ENCODE assay signal across 8 cellular contexts in genomic region chr3:113839551-113839950, GRCh38. TPM values are rescaled to one million over a fixed set of nuclear protein-coding genes. Genes with fewer than 3 reads are reported as not detected.
DNase-seq lines count a peak whose midpoint lies in the region; ATAC-seq and TF ChIP-seq lines count a peak whose summit lies in the region.

No MANE protein-coding gene starts in this region.

- no peak overlapping the region for H2BK120ac ChIP-seq in mesenchymal stem cell (ENCODE audit: low read depth, low read length)

- H3K9me3 ChIP-seq in HUES6 (ENCODE audit: control insufficient read depth, insufficient read depth, low read depth, low read length) (no peaks in the 10 kb centered on the region), mesenchymal stem cell (ENCODE audit: control insufficient read depth, low read length) (no peaks in the 10 kb centered on the region), prostate gland (no peaks in the 10 kb centered on the region)

- H2AFZ ChIP-seq in mesenchymal stem cell (ENCODE audit: low read depth, low read length): no peak overlapping the region

- H2BK5ac ChIP-seq in mesenchymal stem cell (ENCODE audit: low read depth, low read length, poor library complexity, severe bottlenecking): no peak overlapping the region

- H3K4me1 ChIP-seq in HUES6 (ENCODE audit: control insufficient read depth, insufficient read depth, low read length) (no peaks in the 10 kb centered on the region), mesenchymal stem cell (ENCODE audit: control insufficient read depth, insufficient read depth, low read depth, low read length) (no peaks in the 10 kb centered on the region), prostate gland (replicated peaks) (no peaks in the 10 kb centered on the region)

- H3K27me3 ChIP-seq in HUES6 (ENCODE audit: control insufficient read depth, insufficient read depth, low read length) (no peaks in the 10 kb centered on the region; the same call in 1 of the 2 replicates), brain microvascular endothelial cell (replicated peaks) (no peaks in the 10 kb centered on the region), mesenchymal stem cell (ENCODE audit: control insufficient read depth in 1 of 2, insufficient read depth in 1 of 2, low read length in 2 of 2) (no peaks in the 10 kb centered on the region), prostate gland (replicated peaks; ENCODE audit: insufficient read depth) (no peaks in the 10 kb centered on the region)

- H2AK5ac ChIP-seq in mesenchymal stem cell (ENCODE audit: low read length, severe bottlenecking): no peak overlapping the region

- H4K8ac ChIP-seq in mesenchymal stem cell (ENCODE audit: low read length): no peak overlapping the region

- H3K14ac ChIP-seq in mesenchymal stem cell (ENCODE audit: low read length in 2 of 2): no peak overlapping the region

- H2BK15ac ChIP-seq in mesenchymal stem cell (ENCODE audit: low read depth, poor library complexity, severe bottlenecking): no peak overlapping the region

- no peak for TF ChIP-seq CTCF in AG10803 (conservative IDR thresholded peaks at IDR 0.05; ENCODE audit: low read length)
- no peak for TF ChIP-seq CTCF in brain microvascular endothelial cell (IDR thresholded peaks at IDR 0.05; ENCODE audit: low read depth, low read length, missing control alignments)
- TF ChIP-seq CTCF in prostate gland (IDR thresholded peaks at IDR 0.05): no peak

- in situ Hi-C loops in brain microvascular endothelial cell (cut with HindIII; ENCODE audit: low pct_ligation_motif_present, low sequenced_read_pairs): no loop called here

- DNase-seq in AG10803 (ENCODE audit: low read depth): no peak
- DNase-seq in brain microvascular endothelial cell: no peak
- no peak for DNase-seq in mesenchymal stem cell
- DNase-seq in NCI-H748 (lab: John Stamatoyannopoulos, UW; ENCODE audit: unreplicated experiment): no peak
- DNase-seq in prostate gland (ENCODE audit: low spot score): no peak
- no peak for DNase-seq in left colon
- no peak for DNase-seq in stimulated activated CD4-positive, alpha-beta T cell treated with anti-CD3 and anti-CD28 coated beads, Interleukin-12 subunit alpha, Interleukin-12 subunit beta, amount 100 ng/mL, for 4 hours

- ATAC-seq in left colon: no peak

- H3K4ac ChIP-seq in mesenchymal stem cell (ENCODE audit: low read depth in 1 of 2, low read length in 2 of 2): no peak overlapping the region

- H3K36me3 ChIP-seq in HUES6 (ENCODE audit: control insufficient read depth, insufficient read depth, low read length): no peaks in the 10 kb centered on the region
- H3K36me3 ChIP-seq in brain microvascular endothelial cell (replicated peaks): no peaks in the 10 kb centered on the region
- H3K36me3 ChIP-seq in mesenchymal stem cell (ENCODE audit: control insufficient read depth in 1 of 2, insufficient read depth in 2 of 2, low read depth in 1 of 2, low read length in 2 of 2): no peaks in the 10 kb centered on the region
- no peaks in the 10 kb centered on the region for H3K36me3 ChIP-seq in prostate gland

- TF ChIP-seq POLR2A in prostate gland (IDR thresholded peaks at IDR 0.05): no peak

- no peak overlapping the region for H3K18ac ChIP-seq in mesenchymal stem cell (ENCODE audit: low read depth in 1 of 2, low read length in 2 of 2)

- no peak overlapping the region for H4K91ac ChIP-seq in mesenchymal stem cell (ENCODE audit: low read length)

- 86% methylated on average over 2 of the region's 2 CpGs for WGBS in mesenchymal stem cell
- 68% methylated on average over 2 of the region's 2 CpGs for WGBS in prostate gland

- H3K4me2 ChIP-seq in mesenchymal stem cell (ENCODE audit: low read length, poor library complexity, severe bottlenecking): no peak overlapping the region

- peaks cover 6% of the 10 kb centered on the region for H3K79me1 ChIP-seq in mesenchymal stem cell (replicated peaks; ENCODE audit: low read length, poor library complexity, severe bottlenecking)

- H3K23ac ChIP-seq in mesenchymal stem cell (ENCODE audit: low read length in 2 of 2): no peak overlapping the region

- no peak overlapping the region for H2BK12ac ChIP-seq in mesenchymal stem cell (ENCODE audit: low read length in 2 of 2)

- no peak overlapping the region for H3K27ac ChIP-seq in HUES6 (ENCODE audit: low read depth, low read length)
- H3K27ac ChIP-seq in brain microvascular endothelial cell: no peak overlapping the region
- H3K27ac ChIP-seq in mesenchymal stem cell (ENCODE audit: low read length, poor library complexity, severe bottlenecking): no peak overlapping the region
- peak overlapping the region in 1 of 2 donors; percentile 51 for H3K27ac ChIP-seq in prostate gland

- H3K9ac ChIP-seq in HUES6 (ENCODE audit: low read length): no peak overlapping the region
- H3K9ac ChIP-seq in mesenchymal stem cell (ENCODE audit: low read length): peak overlapping the region; percentile 92

- intact Hi-C loops in prostate gland (cut with DNase I) (loop anchor here (5.0 to 10.0 kb wide), 2 partner anchors 73 to 105 kb away; no protein-coding TSS in a partner anchor), left colon (cut with DNase I, micrococcal nuclease) (no loop called here)

- H3K4me3 ChIP-seq in AG10803 (ENCODE audit: low read length) (peak overlapping the region; percentile 70), HUES6 (ENCODE audit: low read depth, low read length) (peak overlapping the region; percentile 75), brain microvascular endothelial cell (ENCODE audit: low read depth, low read length) (peak overlapping the region; percentile 72), mesenchymal stem cell (ENCODE audit: insufficient read depth in 1 of 2, low read depth in 1 of 2, low read length in 2 of 2) (peak overlapping the region in 1 of 2 experiments; percentile 93), prostate gland (no peak overlapping the region)

RNA-seq across cellular contexts. Expression of gene GRAMD1C, which starts 1.0 kb away (rescaled TPM):
- polyA plus RNA-seq in mesenchymal stem cell (2013, experiment 1 of 2): 8.9 TPM
- 6.8 TPM for polyA plus RNA-seq in mesenchymal stem cell (2013, experiment 2 of 2)
- 10 to 100 TPM in 1 of 2 donors, 1 to 10 TPM in 1; 7.4 to 21.4 TPM for total RNA-seq in prostate gland
- 10 to 100 TPM in 1 of 2 donors, 1 to 10 TPM in 1; 8.2 to 16.1 TPM for total RNA-seq in left colon

Comparison
In these comparisons a context has a peak if more than half of its experiments do, and no peak if none do; other contexts are left out.
1. H3K4me3 ChIP-seq: peak in AG10803 (single experiment), HUES6 (single experiment) and brain microvascular endothelial cell (single experiment); none in prostate gland (0 of 2).